19 cellular contexts compared by ENCODE assay signal in the genomic region with DNA sequence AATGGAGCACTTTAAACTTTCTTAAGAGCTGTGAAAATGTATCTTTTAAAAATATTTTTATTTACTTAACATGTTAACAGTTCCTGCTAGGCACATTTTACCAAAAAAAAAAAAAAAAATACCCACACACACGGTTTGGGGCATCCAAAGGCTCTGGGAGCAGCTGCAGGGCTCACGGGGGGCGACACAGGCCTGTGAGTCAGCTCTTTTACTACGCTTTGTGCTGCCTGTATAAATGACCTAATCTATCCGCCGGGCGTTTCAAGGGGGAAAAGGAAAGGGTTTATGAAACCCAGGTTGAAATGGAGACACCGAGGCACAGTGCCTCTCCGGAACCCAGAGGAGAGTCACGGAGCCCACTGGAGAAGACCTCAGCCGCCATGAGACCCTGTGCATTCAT. TPM values are rescaled to one million over a fixed set of nuclear protein-coding genes. Genes with fewer than 3 reads are reported as not detected.
"Had no signal": no experiment of that assay in that cellular context is flagged by ENCODE, and none has a peak within 500 bp of the region (broad histone marks: within the 10 kb centered on the region; RNA-seq: fewer than 3 reads in every experiment).

No MANE protein-coding gene starts in this region.

- ATAC-seq: activated T-cell treated with anti-CD3 and anti-CD28 coated beads, Interleukin-2, amount 50 U/mL, for 72 hours; naive thymus-derived CD4-positive, alpha-beta T cell; right lobe of liver; stimulated activated effector memory CD8-positive, alpha-beta T cell treated with anti-CD3 and anti-CD28 coated beads, Interleukin-12 subunit alpha, Interleukin-12 subunit beta, amount 100 ng/mL, for 72 hours; upper lobe of right lung had no signal

- H3K27me3 Mint-ChIP-seq: stimulated activated naive CD8-positive, alpha-beta T cell treated with anti-CD3 and anti-CD28 coated beads, Interleukin-15, Interleukin-2, amounts not matched to agents 100 ng/mL and 50 ng/mL, for 24 hours had no signal

- H3K4me1 ChIP-seq: right lobe of liver, upper lobe of right lung had no signal

- H3K9me3 Mint-ChIP-seq: activated T-cell treated with anti-CD3 and anti-CD28 coated beads, Interleukin-2, amount 50 U/mL, for 72 hours; naive thymus-derived CD4-positive, alpha-beta T cell; stimulated activated effector memory CD8-positive, alpha-beta T cell treated with anti-CD3 and anti-CD28 coated beads, Interleukin-12 subunit alpha, Interleukin-12 subunit beta, amount 100 ng/mL, for 72 hours; stimulated activated naive CD8-positive, alpha-beta T cell treated with anti-CD3 and anti-CD28 coated beads, Interleukin-15, Interleukin-2, amounts not matched to agents 100 ng/mL and 50 ng/mL, for 24 hours had no signal

- DNase-seq: activated CD4-positive, alpha-beta T cell treated with anti-CD3 and anti-CD28 coated beads for 4 hours; activated CD4-positive, alpha-beta T cell treated with anti-CD3 and anti-CD28 coated beads, Interleukin-2, amount 50 U/mL, for 4 hours; activated CD4-positive, CD25-positive, alpha-beta regulatory T cell; activated gamma-delta T cell; activated naive CD4-positive, alpha-beta T cell treated with anti-CD3 and anti-CD28 coated beads, Interleukin-2, amount 50 U/mL, for 16 hours; activated T-cell treated with anti-CD3 and anti-CD28 coated beads for 4 hours; activated T-cell treated with anti-CD3 and anti-CD28 coated beads, Interleukin-2, amount 50 U/mL, for 72 hours; amniotic stem cell; cortex of kidney; mammary epithelial cell; naive thymus-derived CD4-positive, alpha-beta T cell; small intestine; stimulated activated CD4-positive, alpha-beta T cell treated with anti-CD3 and anti-CD28 coated beads, Interleukin-4, amount 100 ng/mL, for 24 hours; upper lobe of right lung had no signal

- H3K27ac ChIP-seq: neutrophil, right lobe of liver, upper lobe of right lung had no signal

- H3K36me3 ChIP-seq: neutrophil, right lobe of liver, upper lobe of right lung had no signal

- H3K36me3 Mint-ChIP-seq: naive thymus-derived CD4-positive, alpha-beta T cell; stimulated activated effector memory CD8-positive, alpha-beta T cell treated with anti-CD3 and anti-CD28 coated beads, Interleukin-12 subunit alpha, Interleukin-12 subunit beta, amount 100 ng/mL, for 72 hours had no signal

- H3K9me3 ChIP-seq: neutrophil, right lobe of liver, upper lobe of right lung had no signal

- H3K4me3 ChIP-seq: right lobe of liver, upper lobe of right lung had no signal

- H3K4me3 Mint-ChIP-seq: activated T-cell treated with anti-CD3 and anti-CD28 coated beads, Interleukin-2, amount 50 U/mL, for 72 hours; naive thymus-derived CD4-positive, alpha-beta T cell; stimulated activated effector memory CD8-positive, alpha-beta T cell treated with anti-CD3 and anti-CD28 coated beads, Interleukin-12 subunit alpha, Interleukin-12 subunit beta, amount 100 ng/mL, for 72 hours; stimulated activated naive CD8-positive, alpha-beta T cell treated with anti-CD3 and anti-CD28 coated beads, Interleukin-15, Interleukin-2, amounts not matched to agents 100 ng/mL and 50 ng/mL, for 24 hours had no signal

- H3K4me1 Mint-ChIP-seq: stimulated activated effector memory CD8-positive, alpha-beta T cell treated with anti-CD3 and anti-CD28 coated beads, Interleukin-12 subunit alpha, Interleukin-12 subunit beta, amount 100 ng/mL, for 72 hours had no signal

- H3K27ac Mint-ChIP-seq: activated T-cell treated with anti-CD3 and anti-CD28 coated beads, Interleukin-2, amount 50 U/mL, for 72 hours; naive thymus-derived CD4-positive, alpha-beta T cell; stimulated activated effector memory CD8-positive, alpha-beta T cell treated with anti-CD3 and anti-CD28 coated beads, Interleukin-12 subunit alpha, Interleukin-12 subunit beta, amount 100 ng/mL, for 72 hours; stimulated activated naive CD8-positive, alpha-beta T cell treated with anti-CD3 and anti-CD28 coated beads, Interleukin-15, Interleukin-2, amounts not matched to agents 100 ng/mL and 50 ng/mL, for 24 hours had no signal

- H3K27me3 ChIP-seq: neutrophil, right lobe of liver had no signal

RNA-seq across cellular contexts. Expression of gene DLL1, which starts 40.4 kb away (rescaled TPM):
- total RNA-seq: T-helper 1 cell treated with Interleukin-12 subunit alpha and Interleukin-12 subunit beta and Interleukin-4 antibody, amounts not matched to agents 30 ng/mL and 1 ng/mL, for 36 hours had no signal
